1 cellular context compared by ENCODE assay signal in the genomic region with DNA sequence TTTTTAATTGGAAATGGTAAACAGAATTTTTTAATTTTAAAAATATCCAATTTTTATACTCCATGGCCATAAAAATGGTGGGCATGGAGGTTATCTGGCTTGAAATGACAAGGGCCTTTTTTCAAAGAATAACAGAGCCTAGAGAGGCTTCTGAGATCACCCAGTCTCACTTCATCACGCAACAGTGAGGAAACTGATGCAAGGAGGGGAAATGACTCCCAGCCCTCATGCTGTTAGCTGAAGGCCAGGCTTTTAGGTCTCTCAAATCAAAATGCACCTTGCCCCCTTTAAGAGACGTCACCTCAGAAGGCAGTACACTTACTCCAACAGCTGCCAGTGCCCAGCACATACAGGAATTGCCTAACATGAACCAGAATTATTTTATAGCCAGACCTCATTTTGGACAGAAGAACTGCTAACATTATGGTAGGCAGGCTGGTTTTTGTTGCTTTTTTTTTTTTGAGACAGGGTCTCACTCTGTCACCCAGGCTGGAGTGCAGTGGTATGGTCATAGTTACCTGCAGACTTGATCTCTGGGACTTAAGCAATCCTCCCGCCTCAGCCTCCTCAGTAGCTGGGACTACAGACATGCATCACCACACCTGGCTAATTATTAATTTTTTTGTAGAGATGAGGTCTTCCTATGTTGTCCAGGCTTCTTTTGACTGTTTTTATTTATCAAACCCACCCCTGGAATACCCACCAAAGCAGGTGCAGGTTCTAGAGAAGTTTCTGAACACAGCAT.
TF ChIP-seq lines count a peak whose summit lies in the region.

No MANE protein-coding gene starts in this region.

TF ChIP-seq in K562, 482 proteins besides CTCF, POLR2A, EP300 and RAD21 (continued from another document):
- TF ChIP-seq, protein P1, sequence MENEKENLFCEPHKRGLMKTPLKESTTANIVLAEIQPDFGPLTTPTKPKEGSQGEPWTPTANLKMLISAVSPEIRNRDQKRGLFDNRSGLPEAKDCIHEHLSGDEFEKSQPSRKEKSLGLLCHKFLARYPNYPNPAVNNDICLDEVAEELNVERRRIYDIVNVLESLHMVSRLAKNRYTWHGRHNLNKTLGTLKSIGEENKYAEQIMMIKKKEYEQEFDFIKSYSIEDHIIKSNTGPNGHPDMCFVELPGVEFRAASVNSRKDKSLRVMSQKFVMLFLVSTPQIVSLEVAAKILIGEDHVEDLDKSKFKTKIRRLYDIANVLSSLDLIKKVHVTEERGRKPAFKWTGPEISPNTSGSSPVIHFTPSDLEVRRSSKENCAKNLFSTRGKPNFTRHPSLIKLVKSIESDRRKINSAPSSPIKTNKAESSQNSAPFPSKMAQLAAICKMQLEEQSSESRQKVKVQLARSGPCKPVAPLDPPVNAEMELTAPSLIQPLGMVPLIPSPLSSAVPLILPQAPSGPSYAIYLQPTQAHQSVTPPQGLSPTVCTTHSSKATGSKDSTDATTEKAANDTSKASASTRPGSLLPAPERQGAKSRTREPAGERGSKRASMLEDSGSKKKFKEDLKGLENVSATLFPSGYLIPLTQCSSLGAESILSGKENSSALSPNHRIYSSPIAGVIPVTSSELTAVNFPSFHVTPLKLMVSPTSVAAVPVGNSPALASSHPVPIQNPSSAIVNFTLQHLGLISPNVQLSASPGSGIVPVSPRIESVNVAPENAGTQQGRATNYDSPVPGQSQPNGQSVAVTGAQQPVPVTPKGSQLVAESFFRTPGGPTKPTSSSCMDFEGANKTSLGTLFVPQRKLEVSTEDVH (IDR thresholded peaks at IDR 0.05; ENCODE audit: low read depth, partially characterized antibody) = no peak
- TF ChIP-seq NRF1 (conservative IDR thresholded peaks at IDR 0.05 in 1 of 2, IDR thresholded peaks at IDR 0.05 in 1 of 2) = no peak
- TF ChIP-seq, protein P2, sequence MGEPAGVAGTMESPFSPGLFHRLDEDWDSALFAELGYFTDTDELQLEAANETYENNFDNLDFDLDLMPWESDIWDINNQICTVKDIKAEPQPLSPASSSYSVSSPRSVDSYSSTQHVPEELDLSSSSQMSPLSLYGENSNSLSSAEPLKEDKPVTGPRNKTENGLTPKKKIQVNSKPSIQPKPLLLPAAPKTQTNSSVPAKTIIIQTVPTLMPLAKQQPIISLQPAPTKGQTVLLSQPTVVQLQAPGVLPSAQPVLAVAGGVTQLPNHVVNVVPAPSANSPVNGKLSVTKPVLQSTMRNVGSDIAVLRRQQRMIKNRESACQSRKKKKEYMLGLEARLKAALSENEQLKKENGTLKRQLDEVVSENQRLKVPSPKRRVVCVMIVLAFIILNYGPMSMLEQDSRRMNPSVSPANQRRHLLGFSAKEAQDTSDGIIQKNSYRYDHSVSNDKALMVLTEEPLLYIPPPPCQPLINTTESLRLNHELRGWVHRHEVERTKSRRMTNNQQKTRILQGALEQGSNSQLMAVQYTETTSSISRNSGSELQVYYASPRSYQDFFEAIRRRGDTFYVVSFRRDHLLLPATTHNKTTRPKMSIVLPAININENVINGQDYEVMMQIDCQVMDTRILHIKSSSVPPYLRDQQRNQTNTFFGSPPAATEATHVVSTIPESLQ (CRISPR knock-in tag; IDR thresholded peaks at IDR 0.05) = no peak
- TF ChIP-seq, protein P3, sequence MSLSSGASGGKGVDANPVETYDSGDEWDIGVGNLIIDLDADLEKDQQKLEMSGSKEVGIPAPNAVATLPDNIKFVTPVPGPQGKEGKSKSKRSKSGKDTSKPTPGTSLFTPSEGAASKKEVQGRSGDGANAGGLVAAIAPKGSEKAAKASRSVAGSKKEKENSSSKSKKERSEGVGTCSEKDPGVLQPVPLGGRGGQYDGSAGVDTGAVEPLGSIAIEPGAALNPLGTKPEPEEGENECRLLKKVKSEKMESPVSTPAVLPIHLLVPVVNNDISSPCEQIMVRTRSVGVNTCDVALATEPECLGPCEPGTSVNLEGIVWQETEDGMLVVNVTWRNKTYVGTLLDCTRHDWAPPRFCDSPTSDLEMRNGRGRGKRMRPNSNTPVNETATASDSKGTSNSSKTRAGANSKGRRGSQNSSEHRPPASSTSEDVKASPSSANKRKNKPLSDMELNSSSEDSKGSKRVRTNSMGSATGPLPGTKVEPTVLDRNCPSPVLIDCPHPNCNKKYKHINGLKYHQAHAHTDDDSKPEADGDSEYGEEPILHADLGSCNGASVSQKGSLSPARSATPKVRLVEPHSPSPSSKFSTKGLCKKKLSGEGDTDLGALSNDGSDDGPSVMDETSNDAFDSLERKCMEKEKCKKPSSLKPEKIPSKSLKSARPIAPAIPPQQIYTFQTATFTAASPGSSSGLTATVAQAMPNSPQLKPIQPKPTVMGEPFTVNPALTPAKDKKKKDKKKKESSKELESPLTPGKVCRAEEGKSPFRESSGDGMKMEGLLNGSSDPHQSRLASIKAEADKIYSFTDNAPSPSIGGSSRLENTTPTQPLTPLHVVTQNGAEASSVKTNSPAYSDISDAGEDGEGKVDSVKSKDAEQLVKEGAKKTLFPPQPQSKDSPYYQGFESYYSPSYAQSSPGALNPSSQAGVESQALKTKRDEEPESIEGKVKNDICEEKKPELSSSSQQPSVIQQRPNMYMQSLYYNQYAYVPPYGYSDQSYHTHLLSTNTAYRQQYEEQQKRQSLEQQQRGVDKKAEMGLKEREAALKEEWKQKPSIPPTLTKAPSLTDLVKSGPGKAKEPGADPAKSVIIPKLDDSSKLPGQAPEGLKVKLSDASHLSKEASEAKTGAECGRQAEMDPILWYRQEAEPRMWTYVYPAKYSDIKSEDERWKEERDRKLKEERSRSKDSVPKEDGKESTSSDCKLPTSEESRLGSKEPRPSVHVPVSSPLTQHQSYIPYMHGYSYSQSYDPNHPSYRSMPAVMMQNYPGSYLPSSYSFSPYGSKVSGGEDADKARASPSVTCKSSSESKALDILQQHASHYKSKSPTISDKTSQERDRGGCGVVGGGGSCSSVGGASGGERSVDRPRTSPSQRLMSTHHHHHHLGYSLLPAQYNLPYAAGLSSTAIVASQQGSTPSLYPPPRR (CRISPR knock-in tag; IDR thresholded peaks at IDR 0.05; ENCODE audit: borderline replicate concordance) = no peak
- TF ChIP-seq, protein P4, sequence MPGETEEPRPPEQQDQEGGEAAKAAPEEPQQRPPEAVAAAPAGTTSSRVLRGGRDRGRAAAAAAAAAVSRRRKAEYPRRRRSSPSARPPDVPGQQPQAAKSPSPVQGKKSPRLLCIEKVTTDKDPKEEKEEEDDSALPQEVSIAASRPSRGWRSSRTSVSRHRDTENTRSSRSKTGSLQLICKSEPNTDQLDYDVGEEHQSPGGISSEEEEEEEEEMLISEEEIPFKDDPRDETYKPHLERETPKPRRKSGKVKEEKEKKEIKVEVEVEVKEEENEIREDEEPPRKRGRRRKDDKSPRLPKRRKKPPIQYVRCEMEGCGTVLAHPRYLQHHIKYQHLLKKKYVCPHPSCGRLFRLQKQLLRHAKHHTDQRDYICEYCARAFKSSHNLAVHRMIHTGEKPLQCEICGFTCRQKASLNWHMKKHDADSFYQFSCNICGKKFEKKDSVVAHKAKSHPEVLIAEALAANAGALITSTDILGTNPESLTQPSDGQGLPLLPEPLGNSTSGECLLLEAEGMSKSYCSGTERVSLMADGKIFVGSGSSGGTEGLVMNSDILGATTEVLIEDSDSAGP (CRISPR knock-in tag; IDR thresholded peaks at IDR 0.05) = no peak
